Comparison of ENCODE assay signal across 28 cellular contexts in the genomic region with DNA sequence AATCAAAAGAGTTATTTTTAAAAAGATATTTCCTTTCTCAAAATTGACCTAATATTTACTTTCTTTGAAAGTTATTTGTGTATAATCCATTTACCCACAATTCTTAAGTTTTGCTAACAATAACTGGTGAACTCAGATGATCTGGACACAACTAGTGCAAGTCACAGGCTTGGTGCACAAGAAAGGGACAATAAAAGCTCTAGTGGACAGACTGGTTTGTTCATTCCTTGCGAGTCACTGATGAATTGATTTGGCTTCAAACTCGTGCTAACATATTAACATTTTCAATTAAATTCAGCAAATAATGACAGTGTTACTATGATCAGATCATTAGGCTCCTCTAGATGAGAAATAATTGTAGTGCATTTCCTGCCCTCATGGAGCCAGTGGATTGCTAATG.
"Had no signal": no experiment of that assay in that cellular context is flagged by ENCODE, and none has a peak within 500 bp of the region (broad histone marks: within the 10 kb centered on the region; RNA-seq: fewer than 3 reads in every experiment).

No MANE protein-coding gene starts in this region.

- H3K36me3 ChIP-seq: brain microvascular endothelial cell, MG63 had no signal

- H3K27me3 ChIP-seq: brain microvascular endothelial cell, MG63 had no signal

- DNase-seq: activated CD4-positive, alpha-beta memory T cell treated with anti-CD3 and anti-CD28 coated beads, Interleukin-2, amount 10 ng/mL, durations not matched to agents 7 days and 5 days; activated CD4-positive, alpha-beta T cell treated with anti-CD3 and anti-CD28 coated beads for 36 hours; activated CD4-positive, alpha-beta T cell treated with anti-CD3 and anti-CD28 coated beads, Interleukin-2, amount 50 U/mL, for 1 hour; activated CD8-positive, alpha-beta memory T cell treated with anti-CD3 and anti-CD28 coated beads, Interleukin-2, amount 50 U/mL, for 4 hours; activated gamma-delta T cell treated with Interleukin-2 at 50 U/mL for 16 hours; activated naive CD4-positive, alpha-beta T cell treated with anti-CD3 and anti-CD28 coated beads, Interleukin-2, amount 10 ng/mL, durations not matched to agents 7 days and 5 days; activated naive CD8-positive, alpha-beta T cell treated with anti-CD3 and anti-CD28 coated beads for 36 hours; activated T-cell treated with anti-CD3 and anti-CD28 coated beads, Interleukin-2, amount 50 U/mL, for 72 hours; brain microvascular endothelial cell; KG1; MG63; MV-4-11; NCI-H1092 treated with DMSO at 0.1 percent for 48 hours; NCI-H1417 treated with DMSO at 0.1 percent for 48 hours; NCI-H1694; NCI-H2029 treated with DMSO at 0.1 percent for 48 hours; NCI-H345; NCI-H510A; NCI-H526 treated with DMSO at 0.1 percent for 48 hours; NK-92 treated with Interleukin-12 subunit alpha and Interleukin-12 subunit beta, amount 100 ng/mL, for 24 hours; SHP77 treated with DMSO at 0.1 percent for 48 hours; T-cell; T-helper 2 cell; T1000 had no signal

- H3K27ac Mint-ChIP-seq: activated CD4-positive, alpha-beta memory T cell treated with anti-CD3 and anti-CD28 coated beads, Interleukin-2, amount 10 ng/mL, durations not matched to agents 7 days and 5 days; activated CD4-positive, alpha-beta T cell treated with anti-CD3 and anti-CD28 coated beads for 36 hours; activated naive CD4-positive, alpha-beta T cell treated with anti-CD3 and anti-CD28 coated beads, Interleukin-2, amount 10 ng/mL, durations not matched to agents 7 days and 5 days; activated naive CD8-positive, alpha-beta T cell treated with anti-CD3 and anti-CD28 coated beads for 36 hours; activated T-cell treated with anti-CD3 and anti-CD28 coated beads, Interleukin-2, amount 50 U/mL, for 72 hours; activated T-helper 2 cell treated with anti-CD3 and anti-CD28 coated beads, Interferon-gamma antibody, Interleukin-2, Interleukin-4, amounts not matched to agents 10 μg/mL and 5 μg/mL and 100 μg/mL, durations not matched to agents 14 hours and 24 hours and 36 hours; IgD-negative memory B cell; T-cell had no signal

- H3K4me3 Mint-ChIP-seq: activated CD4-positive, alpha-beta memory T cell treated with anti-CD3 and anti-CD28 coated beads, Interleukin-2, amount 10 ng/mL, durations not matched to agents 7 days and 5 days; activated CD4-positive, alpha-beta T cell treated with anti-CD3 and anti-CD28 coated beads for 36 hours; activated naive CD4-positive, alpha-beta T cell treated with anti-CD3 and anti-CD28 coated beads, Interleukin-2, amount 10 ng/mL, durations not matched to agents 7 days and 5 days; activated naive CD8-positive, alpha-beta T cell treated with anti-CD3 and anti-CD28 coated beads for 36 hours; activated T-cell treated with anti-CD3 and anti-CD28 coated beads, Interleukin-2, amount 50 U/mL, for 72 hours; IgD-negative memory B cell; T-cell had no signal

- H3K9me3 ChIP-seq: MG63 had no signal

- H3K36me3 Mint-ChIP-seq: activated naive CD4-positive, alpha-beta T cell treated with anti-CD3 and anti-CD28 coated beads, Interleukin-2, amount 10 ng/mL, durations not matched to agents 7 days and 5 days; activated naive CD8-positive, alpha-beta T cell treated with anti-CD3 and anti-CD28 coated beads for 36 hours; IgD-negative memory B cell; T-cell had no signal

- FAIRE-seq: TTC549 had no signal

- H3K27ac ChIP-seq: brain microvascular endothelial cell, SK-N-MC had no signal

- ATAC-seq: activated CD4-positive, alpha-beta T cell treated with anti-CD3 and anti-CD28 coated beads for 36 hours; activated T-cell treated with anti-CD3 and anti-CD28 coated beads, Interleukin-2, amount 50 U/mL, for 72 hours; T-cell had no signal

- H3K27me3 Mint-ChIP-seq: activated CD4-positive, alpha-beta memory T cell treated with anti-CD3 and anti-CD28 coated beads, Interleukin-2, amount 10 ng/mL, durations not matched to agents 7 days and 5 days; activated CD4-positive, alpha-beta T cell treated with anti-CD3 and anti-CD28 coated beads for 36 hours; activated naive CD4-positive, alpha-beta T cell treated with anti-CD3 and anti-CD28 coated beads, Interleukin-2, amount 10 ng/mL, durations not matched to agents 7 days and 5 days; activated naive CD8-positive, alpha-beta T cell treated with anti-CD3 and anti-CD28 coated beads for 36 hours; IgD-negative memory B cell had no signal

- H3K4me3 ChIP-seq: MG63, SK-N-MC had no signal

- H3K9me3 Mint-ChIP-seq: activated CD4-positive, alpha-beta memory T cell treated with anti-CD3 and anti-CD28 coated beads, Interleukin-2, amount 10 ng/mL, durations not matched to agents 7 days and 5 days; activated naive CD4-positive, alpha-beta T cell treated with anti-CD3 and anti-CD28 coated beads, Interleukin-2, amount 10 ng/mL, durations not matched to agents 7 days and 5 days; activated naive CD8-positive, alpha-beta T cell treated with anti-CD3 and anti-CD28 coated beads for 36 hours; activated T-cell treated with anti-CD3 and anti-CD28 coated beads, Interleukin-2, amount 50 U/mL, for 72 hours; activated T-helper 2 cell treated with anti-CD3 and anti-CD28 coated beads, Interferon-gamma antibody, Interleukin-2, Interleukin-4, amounts not matched to agents 10 μg/mL and 5 μg/mL and 100 μg/mL, durations not matched to agents 14 hours and 24 hours and 36 hours; IgD-negative memory B cell; T-cell had no signal

- H3K4me1 Mint-ChIP-seq: activated CD4-positive, alpha-beta memory T cell treated with anti-CD3 and anti-CD28 coated beads, Interleukin-2, amount 10 ng/mL, durations not matched to agents 7 days and 5 days; activated CD4-positive, alpha-beta T cell treated with anti-CD3 and anti-CD28 coated beads for 36 hours; activated naive CD4-positive, alpha-beta T cell treated with anti-CD3 and anti-CD28 coated beads, Interleukin-2, amount 10 ng/mL, durations not matched to agents 7 days and 5 days; activated naive CD8-positive, alpha-beta T cell treated with anti-CD3 and anti-CD28 coated beads for 36 hours; IgD-negative memory B cell; T-cell had no signal
